Comparison of ENCODE assay signal across 20 cellular contexts in genomic region chr6:153043719-153044118, GRCh38. TPM values are rescaled to one million over a fixed set of nuclear protein-coding genes. Genes with fewer than 3 reads are reported as not detected.
DNase-seq lines count a peak whose midpoint lies in the region; ATAC-seq and TF ChIP-seq lines count a peak whose summit lies in the region.
"Had no signal": no experiment of that assay in that cellular context is flagged by ENCODE, and none has a peak within 500 bp of the region (broad histone marks: within the 10 kb centered on the region; RNA-seq: fewer than 3 reads in every experiment).

No MANE protein-coding gene starts in this region.

- 80 to 94% methylated on average over 3 of the region's 3 CpGs for WGBS in tibial nerve, 2 donors

- no peak for TF ChIP-seq POLR2A in tibial nerve (IDR thresholded peaks at IDR 0.05)

- intact Hi-C loops in dorsolateral prefrontal cortex (cut with DNase I): no loop called here

- TF ChIP-seq EP300 in tibial nerve (IDR thresholded peaks at IDR 0.05): no peak

- ATAC-seq in GM21360 (IDR thresholded peaks at IDR 0.05; ENCODE audit: unreplicated experiment): no peak
- ATAC-seq: left lung; stimulated activated effector memory CD8-positive, alpha-beta T cell treated with anti-CD3 and anti-CD28 coated beads, Interleukin-12 subunit alpha, Interleukin-12 subunit beta, amount 100 ng/mL, for 72 hours had no signal

- no peaks in the 10 kb centered on the region for H3K9me3 ChIP-seq in tibial nerve
- H3K9me3 ChIP-seq: left lung, right atrium auricular region, testis had no signal

- peak; percentile 48 for DNase-seq in DMS153 treated with DMSO at 0.1 percent for 48 hours (lab: John Stamatoyannopoulos, UW; ENCODE audit: unreplicated experiment)
- peak; percentile 34 for DNase-seq in NCI-H2029 treated with DMSO at 0.1 percent for 48 hours (lab: John Stamatoyannopoulos, UW)
- peak; percentile 57 for DNase-seq in NCI-H748 treated with DMSO at 0.1 percent for 48 hours (lab: John Stamatoyannopoulos, UW)
- no peak for DNase-seq in epithelial cell of prostate (ENCODE audit: low read depth, low spot score)
- DNase-seq in NCI-H128 (lab: John Stamatoyannopoulos, UW; ENCODE audit: unreplicated experiment): no peak
- no peak for DNase-seq in dorsolateral prefrontal cortex
- DNase-seq in tibial nerve (ENCODE audit: low spot score in 2 of 2): no peak
- DNase-seq: ACHN; activated CD4-positive, alpha-beta T cell treated with anti-CD3 and anti-CD28 coated beads, Interleukin-2, amount 50 U/mL, for 1 hour; activated gamma-delta T cell; C1 segment of cervical spinal cord; DMS 273 treated with DMSO at 0.1 percent for 48 hours; left lung; NCI-H2227 treated with DMSO at 0.1 percent for 48 hours; nucleus accumbens; testis had no signal

- TF ChIP-seq CTCF in dorsolateral prefrontal cortex (IDR thresholded peaks at IDR 0.05 in 54 of 56, conservative IDR thresholded peaks at IDR 0.05 in 2 of 56; ENCODE audit: low read depth in 1 of 56, partially characterized antibody in 56 of 56) (no peak), tibial nerve (IDR thresholded peaks at IDR 0.05) (no peak)

- peak overlapping the region; percentile 30 for H3K27ac ChIP-seq in epithelial cell of prostate
- no peak overlapping the region for H3K27ac ChIP-seq in dorsolateral prefrontal cortex
- no peak overlapping the region for H3K27ac ChIP-seq in tibial nerve
- H3K27ac ChIP-seq: cardiac muscle cell, left lung, right atrium auricular region, testis had no signal

- H3K4me1 ChIP-seq in tibial nerve: no peaks in the 10 kb centered on the region
- H3K4me1 ChIP-seq: left lung, right atrium auricular region had no signal

- H3K27me3 ChIP-seq in dorsolateral prefrontal cortex: no peaks in the 10 kb centered on the region
- no peaks in the 10 kb centered on the region for H3K27me3 ChIP-seq in tibial nerve
- H3K27me3 ChIP-seq: cardiac muscle cell, left lung, right atrium auricular region, testis had no signal

- H3K4me3 ChIP-seq in dorsolateral prefrontal cortex (no peak overlapping the region), tibial nerve (no peak overlapping the region)
- H3K4me3 ChIP-seq: cardiac muscle cell, left lung, right atrium auricular region, testis had no signal

- no peaks in the 10 kb centered on the region for H3K36me3 ChIP-seq in tibial nerve
- H3K36me3 ChIP-seq: cardiac muscle cell, left lung, right atrium auricular region had no signal

RNA-seq across cellular contexts. Expression of gene MTRF1L, which starts 41.2 kb away (rescaled TPM):
- total RNA-seq in dorsolateral prefrontal cortex: 10 to 100 TPM; 13.7 to 29.4 (median 20.7) TPM
- total RNA-seq in tibial nerve: 10 to 100 TPM; 10.6 to 22.3 (median 12.4) TPM

Comparison
In these comparisons a context has a peak if more than half of its experiments do, and no peak if none do; other contexts are left out.
1. DNase-seq: peak in DMS153 treated with DMSO at 0.1 percent for 48 hours (single experiment), NCI-H2029 treated with DMSO at 0.1 percent for 48 hours (single experiment) and NCI-H748 treated with DMSO at 0.1 percent for 48 hours (single experiment); none in epithelial cell of prostate (single experiment), NCI-H128 (single experiment), dorsolateral prefrontal cortex (0 of 10) and tibial nerve (0 of 2).